In genomic region chr15:54618120-54618519, GRCh38 we compare ENCODE assay signal across 18 cellular contexts.
DNase-seq lines count a peak whose midpoint lies in the region; ATAC-seq, FAIRE-seq and TF ChIP-seq lines count a peak whose summit lies in the region.
"Had no signal": no experiment of that assay in that cellular context is flagged by ENCODE, and none has a peak within 500 bp of the region (broad histone marks: within the 10 kb centered on the region; RNA-seq: fewer than 3 reads in every experiment).

No MANE protein-coding gene starts in this region.

- RAD21 ChIA-PET in GM12878 (lab: Charles Lee; ENCODE audit: unreplicated experiment): interaction anchor here (1.2 to 2.9 kb wide), 6 partner anchors 12 to 115 kb away, joined by 3 to 15 read pairs (median 7); no protein-coding TSS in a partner anchor

- CTCF ChIA-PET in HepG2 (lab: Yijun Ruan, JAX; ENCODE audit: low intra/inter-chr PET ratio, low total read pairs): no interaction called here
- CTCF ChIA-PET in GM12878 (lab: Yijun Ruan, JAX): interaction anchor here (0.5 to 2.1 kb wide), 5 partner anchors 13 to 185 kb away, joined by 3 to 9 read pairs (median 3); no protein-coding TSS in a partner anchor

- POLR2A ChIA-PET in HepG2 (lab: Yijun Ruan, JAX) (no interaction called here), GM12878 (lab: Charles Lee) (interaction anchor here (1.5 to 2.5 kb wide), 3 partner anchors 14 to 99 kb away, joined by 3 to 13 read pairs (median 11); no protein-coding TSS in a partner anchor)

- DNase-seq in HepG2 (ENCODE audit: low spot score) (peak; percentile 78), right lobe of liver (no peak), NCI-H524 treated with DMSO at 0.1 percent for 48 hours (lab: John Stamatoyannopoulos, UW) (peak; percentile 38), GM12878 (ENCODE audit: low read depth, low spot score) (no peak), NCI-H2029 (lab: John Stamatoyannopoulos, UW) (no peak)
- DNase-seq in activated CD4-positive, CD25-positive, alpha-beta regulatory T cell treated with anti-CD3 and anti-CD28 coated beads, Interleukin-2, amount 50 U/mL, for 72 hours: no peak
- DNase-seq: 8988T; AML-193; CD8-positive, alpha-beta memory T cell; DMS 273 treated with DMSO at 0.1 percent for 48 hours; DMS79 treated with DMSO at 0.1 percent for 48 hours; EL had no signal

- H3K36me3 ChIP-seq in HepG2 (replicated peaks in 1 of 2; ENCODE audit: control insufficient read depth in 1 of 2, insufficient read depth in 2 of 2, low read length in 2 of 2) (no peaks in the 10 kb centered on the region), right lobe of liver (no peaks in the 10 kb centered on the region), GM12878 (ENCODE audit: control insufficient read depth in 2 of 2, insufficient read depth in 2 of 2, low read length in 1 of 2) (no peaks in the 10 kb centered on the region), gastroesophageal sphincter (no peaks in the 10 kb centered on the region)
- H3K36me3 ChIP-seq: BLaER1, HAP-1 had no signal

- ATAC-seq in HepG2 (peak; percentile 98), right lobe of liver (no peak), GM12878 (peak; percentile 14; the same call in 2 of the 3 replicates), gastroesophageal sphincter (no peak)

- H3K9ac ChIP-seq in HepG2 (ENCODE audit: insufficient read depth, low read depth, low read length) (no peak overlapping the region), GM12878 (ENCODE audit: control insufficient read depth, insufficient read depth, low read length) (no peak overlapping the region)
- H3K9ac ChIP-seq: BLaER1 had no signal

- TF ChIP-seq POLR2A in HepG2 (IDR thresholded peaks at IDR 0.05; ENCODE audit: insufficient read depth in 1 of 2, low read depth in 2 of 2, low read length in 2 of 2): no peak
- no peak for TF ChIP-seq POLR2A in right lobe of liver (IDR thresholded peaks at IDR 0.05)
- no peak for TF ChIP-seq POLR2A in GM12878 (IDR thresholded peaks at IDR 0.05; ENCODE audit: low read depth, low read length)
- no peak for TF ChIP-seq POLR2A in gastroesophageal sphincter (IDR thresholded peaks at IDR 0.05)

- H2AFZ ChIP-seq in HepG2 (ENCODE audit: low read length) (no peak overlapping the region), GM12878 (ENCODE audit: control insufficient read depth, low read depth, low read length) (no peak overlapping the region)

- in situ Hi-C loops in HepG2 (cut with HindIII; ENCODE audit: extremely low pct_ligation_motif_present, low pct_unique_long_range_greater_than_20kb): no loop called here
- in situ Hi-C loops in GM12878 (cut with MboI): no loop called here

- peak in 1 of 2 experiments; percentile 34; a peak in 1 of 4 replicates for TF ChIP-seq EP300 in HepG2 (IDR thresholded peaks at IDR 0.05; ENCODE audit: low read depth in 2 of 2, low read length in 2 of 2)
- TF ChIP-seq EP300 in HepG2 (CRISPR knock-in tag; IDR thresholded peaks at IDR 0.05; ENCODE audit: borderline replicate concordance): no peak
- TF ChIP-seq EP300 in GM12878 (IDR thresholded peaks at IDR 0.05; ENCODE audit: borderline replicate concordance in 1 of 2, control insufficient read depth in 1 of 2, low read depth in 2 of 2, low read length in 2 of 2): no peak
- TF ChIP-seq EP300 in gastroesophageal sphincter (IDR thresholded peaks at IDR 0.05): no peak

- TF ChIP-seq CTCF in HepG2 (CRISPR knock-in tag; IDR thresholded peaks at IDR 0.05) (no peak), right lobe of liver (IDR thresholded peaks at IDR 0.05) (no peak), GM12878 (IDR thresholded peaks at IDR 0.05 in 2 of 3, conservative IDR thresholded peaks at IDR 0.05 in 1 of 3; ENCODE audit: control insufficient read depth in 2 of 3, extremely low read depth in 1 of 3, insufficient read depth in 1 of 3, low read depth in 3 of 3, low read length in 3 of 3) (no peak), gastroesophageal sphincter (IDR thresholded peaks at IDR 0.05) (no peak)

- H3K27me3 ChIP-seq in HepG2 (ENCODE audit: control insufficient read depth in 1 of 2, insufficient read depth in 2 of 2, low read length in 2 of 2) (no peaks in the 10 kb centered on the region), right lobe of liver (no peaks in the 10 kb centered on the region), GM12878 (replicated peaks in 1 of 2; ENCODE audit: control insufficient read depth in 2 of 2, insufficient read depth in 2 of 2, low read length in 1 of 2) (no peaks in the 10 kb centered on the region), gastroesophageal sphincter (no peaks in the 10 kb centered on the region)
- H3K27me3 ChIP-seq: BLaER1 had no signal

- no peak for TF ChIP-seq RAD21 in HepG2 (CRISPR knock-in tag; IDR thresholded peaks at IDR 0.05)
- TF ChIP-seq RAD21 in GM12878 (IDR thresholded peaks at IDR 0.05; ENCODE audit: insufficient read depth, low read depth, low read length): no peak

- H4K20me1 ChIP-seq in HepG2 (ENCODE audit: insufficient read depth, low read length) (no peaks in the 10 kb centered on the region), GM12878 (ENCODE audit: control insufficient read depth, insufficient read depth) (no peaks in the 10 kb centered on the region)
- H4K20me1 ChIP-seq: BLaER1 had no signal

- H3K79me2 ChIP-seq in HepG2 (ENCODE audit: insufficient read depth, low read length): no peaks in the 10 kb centered on the region
- no peaks in the 10 kb centered on the region for H3K79me2 ChIP-seq in GM12878 (ENCODE audit: control insufficient read depth, insufficient read depth, low read length)

- H3K4me1 ChIP-seq in HepG2 (ENCODE audit: insufficient read depth, low read length) (peaks cover 28% of the 10 kb centered on the region), right lobe of liver (no peaks in the 10 kb centered on the region), GM12878 (ENCODE audit: control insufficient read depth, insufficient read depth, low read length) (no peaks in the 10 kb centered on the region), gastroesophageal sphincter (no peaks in the 10 kb centered on the region)

- 0% methylated on average over 2 of the region's 2 CpGs for WGBS in HepG2 (ENCODE audit: low lambda C conversion rate)
- 65% methylated on average over 2 of the region's 2 CpGs for WGBS in right lobe of liver (ENCODE audit: insufficient coverage, low coverage, low lambda C conversion rate, missing lambda C conversion rate)
- 3% methylated on average over 2 of the region's 2 CpGs for WGBS in GM12878 (ENCODE audit: insufficient coverage, insufficient replicate concordance, low lambda C conversion rate, missing lambda C conversion rate)
- 71 to 75% methylated on average over 2 of the region's 2 CpGs for WGBS in gastroesophageal sphincter (ENCODE audit: low coverage in 1 of 2), 2 donors

- no peak overlapping the region for H3K4me2 ChIP-seq in HepG2 (ENCODE audit: low read depth, low read length)
- H3K4me2 ChIP-seq in GM12878 (ENCODE audit: control insufficient read depth, insufficient read depth): no peak overlapping the region
- H3K4me2 ChIP-seq: BLaER1 had no signal

- no TSS peak for BruUV-seq in HepG2 (replicated peaks; lab: Mats Ljungman, UMichigan)
- BruUV-seq in GM12878 (replicated peaks; lab: Mats Ljungman, UMichigan): no TSS peak

- intact Hi-C loops in HepG2 (cut with micrococcal nuclease; ENCODE audit: unreplicated experiment) (no loop called here), right lobe of liver (cut with DNase I) (no loop called here), GM12878 (cut with micrococcal nuclease; ENCODE audit: unreplicated experiment) (no loop called here)

- FAIRE-seq in HepG2 (lab: Jason Lieb, UNC): no peak
- no peak for FAIRE-seq in GM12878 (lab: Jason Lieb, UNC)
- FAIRE-seq: G401.6, GM12892, H1 had no signal

- H3K9me3 ChIP-seq in HepG2 (ENCODE audit: low read length) (no peaks in the 10 kb centered on the region), right lobe of liver (no peaks in the 10 kb centered on the region), GM12878 (replicated peaks; ENCODE audit: control insufficient read depth, insufficient read depth, low read length) (no peaks in the 10 kb centered on the region), gastroesophageal sphincter (no peaks in the 10 kb centered on the region)
- H3K9me3 ChIP-seq: BLaER1, HAP-1 had no signal

- SMC1A ChIA-PET in GM12878 (lab: Charles Lee; ENCODE audit: uncharacterized antibody, unreplicated experiment): interaction anchor here (0.8 to 6.8 kb wide), 12 partner anchors 8 to 490 kb away, joined by 3 to 75 read pairs (median 6); no protein-coding TSS in a partner anchor

- H3K4me3 ChIP-seq in HepG2 (replicated peaks in 1 of 3; ENCODE audit: insufficient read depth in 1 of 3, low read depth in 2 of 3, low read length in 3 of 3) (no peak overlapping the region; a peak in 1 of 6 replicates), right lobe of liver (no peak overlapping the region), GM12878 (no peak overlapping the region), gastroesophageal sphincter (no peak overlapping the region)
- H3K4me3 ChIP-seq: BLaER1, HAP-1 had no signal

- H3K27ac ChIP-seq in HepG2 (ENCODE audit: extremely low read length, insufficient read depth, low read length) (no peak overlapping the region), right lobe of liver (no peak overlapping the region), GM12878 (ENCODE audit: control insufficient read depth, insufficient read depth) (no peak overlapping the region), gastroesophageal sphincter (no peak overlapping the region)
- H3K27ac ChIP-seq: BLaER1 had no signal

TF ChIP-seq in HepG2, 621 proteins besides CTCF, POLR2A, EP300 and RAD21 (continues in another document):
- no peak for TF ChIP-seq REXO4 (CRISPR knock-in tag; IDR thresholded peaks at IDR 0.05; ENCODE audit: borderline replicate concordance)

TF ChIP-seq in GM12878, 131 proteins besides CTCF, POLR2A, EP300 and RAD21 (continues in another document):
- TF ChIP-seq E4F1 (IDR thresholded peaks at IDR 0.05; ENCODE audit: borderline replicate concordance, partially characterized antibody) (no peak), RFX5 (IDR thresholded peaks at IDR 0.05; ENCODE audit: low read depth, low read length) (no peak), NFIC (IDR thresholded peaks at IDR 0.05; ENCODE audit: low read depth, low read length) (no peak), SREBF1 (IDR thresholded peaks at IDR 0.05; ENCODE audit: low read length) (no peak)

Comparison
In these comparisons a context has a peak if more than half of its experiments do, and no peak if none do; other contexts are left out.
1. ATAC-seq: peak in HepG2 (single experiment) and GM12878 (single experiment); none in right lobe of liver (0 of 4) and gastroesophageal sphincter (single experiment).
2. DNase-seq: peak in HepG2 (single experiment) and NCI-H524 treated with DMSO at 0.1 percent for 48 hours (single experiment); none in right lobe of liver (0 of 3), GM12878 (single experiment), activated CD4-positive, CD25-positive, alpha-beta regulatory T cell treated with anti-CD3 and anti-CD28 coated beads, Interleukin-2, amount 50 U/mL, for 72 hours (single experiment) and NCI-H2029 (single experiment).
3. Of the 75 proteins assayed by ChIP-seq in both HepG2 and GM12878: peak only in HepG2: BHLHE40, CEBPB and JUNB; only in GM12878: none; in both: none; in neither: 70; mixed calls (peak in some experiments, not most) for 2.